Comparison of ENCODE assay signal across 8 cellular contexts in genomic region chr2:69816923-69817542, GRCh38. TPM values are rescaled to one million over a fixed set of nuclear protein-coding genes. Genes with fewer than 3 reads are reported as not detected.
DNase-seq lines count a peak whose midpoint lies in the region; ATAC-seq and TF ChIP-seq lines count a peak whose summit lies in the region.

No MANE protein-coding gene starts in this region.

- H2BK120ac ChIP-seq in neuronal stem cell (ENCODE audit: low read depth, low read length): no peak overlapping the region

- H4K8ac ChIP-seq in neuronal stem cell (ENCODE audit: low read depth, low read length): no peak overlapping the region

- no peak overlapping the region for H2AK5ac ChIP-seq in neuronal stem cell (ENCODE audit: low read depth, low read length)

- H3K4me1 ChIP-seq in Peyer's patch: no peaks in the 10 kb centered on the region
- peaks cover 4% of the 10 kb centered on the region for H3K4me1 ChIP-seq in fibroblast of lung (ENCODE audit: control insufficient read depth, extremely low read depth, insufficient read depth, low read length)
- no peaks in the 10 kb centered on the region for H3K4me1 ChIP-seq in neuronal stem cell (ENCODE audit: control insufficient read depth in 2 of 2, insufficient read depth in 1 of 2, low read depth in 1 of 2, low read length in 2 of 2)

- H3K4me1 Mint-ChIP-seq in activated T-cell treated with anti-CD3 and anti-CD28 coated beads, Interleukin-2, amount 50 U/mL, for 4 hours (ENCODE audit: low read depth): peaks cover 6% of the 10 kb centered on the region

- H2AFZ ChIP-seq in fibroblast of lung (ENCODE audit: low read length) (no peak overlapping the region), neuronal stem cell (ENCODE audit: low read length) (no peak overlapping the region)

- no peak overlapping the region for H3K23ac ChIP-seq in neuronal stem cell (ENCODE audit: low read depth, low read length, poor library complexity)

- H3K4me3 ChIP-seq in Peyer's patch (no peak overlapping the region), fibroblast of lung (replicated peaks in 1 of 4; ENCODE audit: control extremely low read depth in 1 of 4, insufficient read depth in 1 of 4, low read depth in 3 of 4, low read length in 4 of 4) (no peak overlapping the region), neuronal stem cell (ENCODE audit: low read length in 2 of 2) (no peak overlapping the region)

- H4K91ac ChIP-seq in neuronal stem cell (ENCODE audit: low read depth, low read length, poor library complexity): no peak overlapping the region

- no peak overlapping the region for H3K27ac ChIP-seq in Peyer's patch
- no peak overlapping the region for H3K27ac ChIP-seq in fibroblast of lung (ENCODE audit: insufficient read depth, low read length)
- no peak overlapping the region for H3K27ac ChIP-seq in neuronal stem cell (replicated peaks; ENCODE audit: low read length)
- H3K27ac ChIP-seq in substantia nigra (ENCODE audit: low read depth, low read length, poor library complexity, severe bottlenecking): no peak overlapping the region

- no peak overlapping the region for H3K4me2 ChIP-seq in fibroblast of lung (ENCODE audit: extremely low read depth, insufficient read depth, low read length)
- no peak overlapping the region for H3K4me2 ChIP-seq in neuronal stem cell (ENCODE audit: insufficient read depth, low read length, poor library complexity, severe bottlenecking)

- WGBS in neuronal stem cell (ENCODE audit: extremely low coverage in 2 of 2, insufficient read length in 2 of 2, insufficient replicate concordance in 1 of 2), 2 donors: no CpG with 5 or more reads among the region's 3 CpGs

- no peak overlapping the region for H3K4me3 Mint-ChIP-seq in activated T-cell treated with anti-CD3 and anti-CD28 coated beads, Interleukin-2, amount 50 U/mL, for 4 hours

- no peak overlapping the region for H3K14ac ChIP-seq in neuronal stem cell (ENCODE audit: low read length)

- H4K20me1 ChIP-seq in fibroblast of lung (ENCODE audit: control insufficient read depth, extremely low read depth, insufficient read depth, low read length): no peaks in the 10 kb centered on the region

- no peak overlapping the region for H2BK12ac ChIP-seq in neuronal stem cell (ENCODE audit: low read length)

- H2BK15ac ChIP-seq in neuronal stem cell (ENCODE audit: low read length): no peak overlapping the region

- H3K9me3 Mint-ChIP-seq in activated T-cell treated with anti-CD3 and anti-CD28 coated beads, Interleukin-2, amount 50 U/mL, for 4 hours: no peaks in the 10 kb centered on the region

- TF ChIP-seq CTCF in GM10266 (IDR thresholded peaks at IDR 0.05; ENCODE audit: control insufficient read depth, insufficient read depth, low read depth, missing control alignments) (peak; percentile 80), Peyer's patch (IDR thresholded peaks at IDR 0.05) (peak; percentile 82 to 99 (median 99)), fibroblast of lung (conservative IDR thresholded peaks at IDR 0.05 in 1 of 2, IDR thresholded peaks at IDR 0.05 in 1 of 2; ENCODE audit: low read depth in 1 of 2, low read length in 2 of 2) (peak; percentile 83 to 92)

- H3K9ac ChIP-seq in fibroblast of lung (ENCODE audit: insufficient read depth, low read length) (no peak overlapping the region), neuronal stem cell (ENCODE audit: low read depth, low read length, poor library complexity) (no peak overlapping the region)

- H3K4ac ChIP-seq in neuronal stem cell (ENCODE audit: low read length): no peak overlapping the region

- no peak overlapping the region for H3K18ac ChIP-seq in neuronal stem cell (ENCODE audit: low read length)

- H3K79me2 ChIP-seq in fibroblast of lung (ENCODE audit: control insufficient read depth, insufficient read depth, low read length): no peaks in the 10 kb centered on the region

- no peaks in the 10 kb centered on the region for H3K79me1 ChIP-seq in neuronal stem cell (ENCODE audit: low read depth, low read length)

- ATAC-seq in activated T-cell treated with anti-CD3 and anti-CD28 coated beads, Interleukin-2, amount 50 U/mL, for 4 hours: peak; percentile 60 to 72
- no peak for ATAC-seq in HG03457 (IDR thresholded peaks at IDR 0.05; ENCODE audit: unreplicated experiment)

- no peak overlapping the region for H2BK5ac ChIP-seq in neuronal stem cell (ENCODE audit: low read length)

- H3K36me3 Mint-ChIP-seq in activated T-cell treated with anti-CD3 and anti-CD28 coated beads, Interleukin-2, amount 50 U/mL, for 4 hours (ENCODE audit: insufficient read depth): peaks cover 3% of the 10 kb centered on the region

- no peaks in the 10 kb centered on the region for H3K27me3 Mint-ChIP-seq in activated T-cell treated with anti-CD3 and anti-CD28 coated beads, Interleukin-2, amount 50 U/mL, for 4 hours (ENCODE audit: low read depth)

- peaks cover 0 to 63% (median 3%) of the 10 kb centered on the region in 3 donors for H3K36me3 ChIP-seq in Peyer's patch
- H3K36me3 ChIP-seq in fibroblast of lung (ENCODE audit: control insufficient read depth, insufficient read depth, low read length): peaks cover 8% of the 10 kb centered on the region
- no peaks in the 10 kb centered on the region for H3K36me3 ChIP-seq in neuronal stem cell (replicated peaks in 1 of 2; ENCODE audit: control insufficient read depth in 2 of 2, insufficient read depth in 2 of 2, low read length in 2 of 2)

- H3K9me3 ChIP-seq in Peyer's patch (no peaks in the 10 kb centered on the region), fibroblast of lung (ENCODE audit: control insufficient read depth, insufficient read depth, low read depth, low read length) (no peaks in the 10 kb centered on the region), neuronal stem cell (replicated peaks in 1 of 2; ENCODE audit: control insufficient read depth in 2 of 2, insufficient read depth in 1 of 2, low read depth in 1 of 2, low read length in 2 of 2) (no peaks in the 10 kb centered on the region)

- no peak for TF ChIP-seq POLR2A in Peyer's patch (IDR thresholded peaks at IDR 0.05)

- no peaks in the 10 kb centered on the region for H3K27me3 ChIP-seq in Peyer's patch
- H3K27me3 ChIP-seq in fibroblast of lung (ENCODE audit: control insufficient read depth, insufficient read depth, low read length): no peaks in the 10 kb centered on the region
- peaks cover 0 to under 1% (median 0%) of the 10 kb centered on the region in 3 experiments for H3K27me3 ChIP-seq in neuronal stem cell (ENCODE audit: control insufficient read depth in 3 of 3, insufficient read depth in 3 of 3, low read depth in 1 of 3, low read length in 3 of 3)

- DNase-seq in GM10266 (ENCODE audit: extremely low spot score): peak; percentile 45
- DNase-seq in LHCN-M2 (ENCODE audit: low read depth): peak; percentile 87
- peak in 2 of 3 donors; percentile 79 to 93 for DNase-seq in Peyer's patch
- peak; percentile 70 for DNase-seq in activated T-cell treated with anti-CD3 and anti-CD28 coated beads, Interleukin-2, amount 50 U/mL, for 4 hours
- peak; percentile 76 to 90 for DNase-seq in fibroblast of lung (ENCODE audit: low read depth in 2 of 2)
- DNase-seq in neuronal stem cell (ENCODE audit: low spot score): peak; percentile 77
- peak in 36 of 49 donors; percentile 5 to 81 (median 47) for DNase-seq in substantia nigra (lab: John Stamatoyannopoulos, UW)

RNA-seq across cellular contexts. Expression of gene GMCL1, which starts 12.4 kb away (rescaled TPM):
- 6.7 and 9.1 TPM in 2 replicates for total RNA-seq in LHCN-M2 (2014; rRNA removed)
- polyA plus RNA-seq in LHCN-M2 (2012): 3.7 TPM
- 10 to 100 TPM; 15.4 to 29.2 (median 23.0) TPM for total RNA-seq in Peyer's patch
- total RNA-seq in activated T-cell treated with anti-CD3 and anti-CD28 coated beads, Interleukin-2, amount 50 U/mL, for 4 hours: 10 to 100 TPM; 10.4 to 16.4 (median 12.3) TPM
- 7.7 and 9.1 TPM in 2 replicates for total RNA-seq in fibroblast of lung
- polyA plus RNA-seq in fibroblast of lung: 7.6 and 12.4 TPM in 2 replicates
- 5.7 and 7.6 TPM in 2 replicates for polyA plus RNA-seq in fibroblast of lung (2012)
- polyA minus RNA-seq in fibroblast of lung (ENCODE audit: low replicate concordance): 0.15 and 0.67 TPM in 2 replicates
- polyA plus RNA-seq in neuronal stem cell (2013, experiment 1 of 2): 25.9 TPM
- 31.8 TPM for polyA plus RNA-seq in neuronal stem cell (2013, experiment 2 of 2)
